ENCODE assay signal across 1 cellular context in the genomic region with DNA sequence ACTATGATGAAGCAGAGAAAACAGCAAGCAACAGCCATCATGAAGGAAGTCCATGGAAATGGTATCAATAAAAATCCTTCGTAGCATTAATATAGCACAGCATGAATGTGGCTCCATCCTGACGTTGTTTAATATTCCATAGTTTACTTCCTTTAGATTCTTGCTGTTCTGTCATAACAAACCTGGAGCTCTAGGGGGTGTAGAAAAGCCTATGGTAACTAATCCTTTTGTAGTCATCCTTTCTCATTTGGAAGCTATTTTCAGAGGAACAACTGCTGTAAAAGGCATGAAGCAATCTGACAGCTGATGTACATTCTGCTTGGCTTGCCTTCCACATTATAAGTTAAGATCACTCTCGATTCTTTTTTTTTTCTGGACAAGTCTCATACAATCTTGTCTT.
TF ChIP-seq lines count a peak whose summit lies in the region.

No MANE protein-coding gene starts in this region.

TF ChIP-seq in SK-N-SH treated with all-trans-retinoic acid at 6 μM for 48 hours, 23 proteins besides CTCF, POLR2A, EP300 and RAD21:
- TF ChIP-seq, protein P1, sequence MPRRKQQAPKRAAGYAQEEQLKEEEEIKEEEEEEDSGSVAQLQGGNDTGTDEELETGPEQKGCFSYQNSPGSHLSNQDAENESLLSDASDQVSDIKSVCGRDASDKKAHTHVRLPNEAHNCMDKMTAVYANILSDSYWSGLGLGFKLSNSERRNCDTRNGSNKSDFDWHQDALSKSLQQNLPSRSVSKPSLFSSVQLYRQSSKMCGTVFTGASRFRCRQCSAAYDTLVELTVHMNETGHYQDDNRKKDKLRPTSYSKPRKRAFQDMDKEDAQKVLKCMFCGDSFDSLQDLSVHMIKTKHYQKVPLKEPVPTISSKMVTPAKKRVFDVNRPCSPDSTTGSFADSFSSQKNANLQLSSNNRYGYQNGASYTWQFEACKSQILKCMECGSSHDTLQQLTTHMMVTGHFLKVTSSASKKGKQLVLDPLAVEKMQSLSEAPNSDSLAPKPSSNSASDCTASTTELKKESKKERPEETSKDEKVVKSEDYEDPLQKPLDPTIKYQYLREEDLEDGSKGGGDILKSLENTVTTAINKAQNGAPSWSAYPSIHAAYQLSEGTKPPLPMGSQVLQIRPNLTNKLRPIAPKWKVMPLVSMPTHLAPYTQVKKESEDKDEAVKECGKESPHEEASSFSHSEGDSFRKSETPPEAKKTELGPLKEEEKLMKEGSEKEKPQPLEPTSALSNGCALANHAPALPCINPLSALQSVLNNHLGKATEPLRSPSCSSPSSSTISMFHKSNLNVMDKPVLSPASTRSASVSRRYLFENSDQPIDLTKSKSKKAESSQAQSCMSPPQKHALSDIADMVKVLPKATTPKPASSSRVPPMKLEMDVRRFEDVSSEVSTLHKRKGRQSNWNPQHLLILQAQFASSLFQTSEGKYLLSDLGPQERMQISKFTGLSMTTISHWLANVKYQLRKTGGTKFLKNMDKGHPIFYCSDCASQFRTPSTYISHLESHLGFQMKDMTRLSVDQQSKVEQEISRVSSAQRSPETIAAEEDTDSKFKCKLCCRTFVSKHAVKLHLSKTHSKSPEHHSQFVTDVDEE (CRISPR knock-in tag; IDR thresholded peaks at IDR 0.05): no peak
- no peak for TF ChIP-seq TCF4 (CRISPR knock-in tag; IDR thresholded peaks at IDR 0.05; ENCODE audit: borderline replicate concordance)
- no peak for TF ChIP-seq CSRNP3 (CRISPR knock-in tag; IDR thresholded peaks at IDR 0.05)
- TF ChIP-seq, protein P2, sequence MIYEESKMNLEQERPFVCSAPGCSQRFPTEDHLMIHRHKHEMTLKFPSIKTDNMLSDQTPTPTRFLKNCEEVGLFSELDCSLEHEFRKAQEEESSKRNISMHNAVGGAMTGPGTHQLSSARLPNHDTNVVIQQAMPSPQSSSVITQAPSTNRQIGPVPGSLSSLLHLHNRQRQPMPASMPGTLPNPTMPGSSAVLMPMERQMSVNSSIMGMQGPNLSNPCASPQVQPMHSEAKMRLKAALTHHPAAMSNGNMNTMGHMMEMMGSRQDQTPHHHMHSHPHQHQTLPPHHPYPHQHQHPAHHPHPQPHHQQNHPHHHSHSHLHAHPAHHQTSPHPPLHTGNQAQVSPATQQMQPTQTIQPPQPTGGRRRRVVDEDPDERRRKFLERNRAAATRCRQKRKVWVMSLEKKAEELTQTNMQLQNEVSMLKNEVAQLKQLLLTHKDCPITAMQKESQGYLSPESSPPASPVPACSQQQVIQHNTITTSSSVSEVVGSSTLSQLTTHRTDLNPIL (CRISPR knock-in tag; IDR thresholded peaks at IDR 0.05; ENCODE audit: low read depth): no peak
- no peak for TF ChIP-seq ARNTL (CRISPR knock-in tag; IDR thresholded peaks at IDR 0.05; ENCODE audit: borderline replicate concordance, low read depth)
- no peak for TF ChIP-seq OSR1 (CRISPR knock-in tag; IDR thresholded peaks at IDR 0.05)
- no peak for TF ChIP-seq TOX (CRISPR knock-in tag; IDR thresholded peaks at IDR 0.05; ENCODE audit: borderline replicate concordance)
- no peak for TF ChIP-seq PPARA (CRISPR knock-in tag; IDR thresholded peaks at IDR 0.05; ENCODE audit: borderline replicate concordance)
- no peak for TF ChIP-seq ZNF70 (CRISPR knock-in tag; IDR thresholded peaks at IDR 0.05)
- no peak for TF ChIP-seq ZFP3 (CRISPR knock-in tag; IDR thresholded peaks at IDR 0.05)
- TF ChIP-seq ZNF565 (CRISPR knock-in tag; conservative IDR thresholded peaks at IDR 0.05; ENCODE audit: low read depth): no peak
- no peak for TF ChIP-seq ZC3H10 (CRISPR knock-in tag; IDR thresholded peaks at IDR 0.05)
- TF ChIP-seq ZFP30 (CRISPR knock-in tag; IDR thresholded peaks at IDR 0.05): no peak
